ENCODE assay signal across 21 cellular contexts in genomic region chr4:95317124-95317820, GRCh38.
DNase-seq lines count a peak whose midpoint lies in the region; ATAC-seq and TF ChIP-seq lines count a peak whose summit lies in the region.
"Had no signal": no experiment of that assay in that cellular context is flagged by ENCODE, and none has a peak within 500 bp of the region (broad histone marks: within the 10 kb centered on the region; RNA-seq: fewer than 3 reads in every experiment).

No MANE protein-coding gene starts in this region.

- H3K4me1 Mint-ChIP-seq in GM23338: peaks cover 9% of the 10 kb centered on the region
- H3K4me1 Mint-ChIP-seq in nephron progenitor cell: peaks cover 19% of the 10 kb centered on the region
- H3K4me1 Mint-ChIP-seq: activated naive CD4-positive, alpha-beta T cell treated with anti-CD3 and anti-CD28 coated beads, Interleukin-2, amount 50 U/mL, for 24 hours; stimulated activated naive B cell treated with anti-CD40 and anti-IgM and Interleukin-4, amounts not matched to agents 10 μg/mL and 1 μg/mL and 100 μg/mL, for 72 hours had no signal

- no peaks in the 10 kb centered on the region for H3K4me1 ChIP-seq in GM23338 (ENCODE audit: insufficient read depth)
- H3K4me1 ChIP-seq: body of pancreas had no signal

- H3K9me2 ChIP-seq in GM23338 (ENCODE audit: insufficient read depth): no peaks in the 10 kb centered on the region

- POLR2A ChIA-PET in GM10248 (lab: Yijun Ruan, JAX): no interaction called here

- no peaks in the 10 kb centered on the region for H3K27me3 ChIP-seq in GM23338 (ENCODE audit: insufficient read depth)
- H3K27me3 ChIP-seq: body of pancreas, esophagus muscularis mucosa, tibial nerve had no signal

- no peaks in the 10 kb centered on the region for H3K36me3 ChIP-seq in GM23338 (ENCODE audit: insufficient read depth)
- H3K36me3 ChIP-seq: esophagus muscularis mucosa, tibial nerve had no signal

- TF ChIP-seq CTCF in GM23338 (conservative IDR thresholded peaks at IDR 0.05; ENCODE audit: low read depth in 2 of 2) (no peak), nephron progenitor cell (IDR thresholded peaks at IDR 0.05) (no peak), GM10248 (IDR thresholded peaks at IDR 0.05; ENCODE audit: control extremely low read depth, extremely low read depth, low read depth, missing control alignments) (no peak)

- peak overlapping the region; percentile 91 for H2AFZ ChIP-seq in GM23338

- H3K36me3 Mint-ChIP-seq in GM23338 (ENCODE audit: low read depth) (no peaks in the 10 kb centered on the region), nephron progenitor cell (ENCODE audit: low read depth) (no peaks in the 10 kb centered on the region)
- H3K36me3 Mint-ChIP-seq: activated naive CD4-positive, alpha-beta T cell treated with anti-CD3 and anti-CD28 coated beads, Interleukin-2, amount 50 U/mL, for 24 hours; stimulated activated naive B cell treated with anti-CD40 and anti-IgM and Interleukin-4, amounts not matched to agents 10 μg/mL and 1 μg/mL and 100 μg/mL, for 72 hours had no signal

- peak; percentile 44; the same call in 2 of the 3 replicates for ATAC-seq in GM23338
- ATAC-seq in HG03571 (IDR thresholded peaks at IDR 0.05; ENCODE audit: unreplicated experiment): no peak
- ATAC-seq: activated T-cell treated with anti-CD3 and anti-CD28 coated beads, Interleukin-2, amount 50 U/mL, for 72 hours; body of pancreas; left lobe of liver; stimulated activated naive B cell treated with anti-CD40 and anti-IgM and Interleukin-4, amounts not matched to agents 10 μg/mL and 1 μg/mL and 100 μg/mL, for 72 hours had no signal

- no peak overlapping the region for H3K27ac Mint-ChIP-seq in GM23338
- peak overlapping the region; percentile 68 for H3K27ac Mint-ChIP-seq in nephron progenitor cell
- H3K27ac Mint-ChIP-seq: activated naive CD4-positive, alpha-beta T cell treated with anti-CD3 and anti-CD28 coated beads, Interleukin-2, amount 50 U/mL, for 24 hours; activated T-cell treated with anti-CD3 and anti-CD28 coated beads, Interleukin-2, amount 50 U/mL, for 72 hours; stimulated activated naive B cell treated with anti-CD40 and anti-IgM and Interleukin-4, amounts not matched to agents 10 μg/mL and 1 μg/mL and 100 μg/mL, for 72 hours had no signal

- H3F3A ChIP-seq in GM23338 (replicated peaks; ENCODE audit: low read depth): no peaks in the 10 kb centered on the region

- H4K20me1 ChIP-seq in GM23338 (replicated peaks; ENCODE audit: insufficient read depth): no peaks in the 10 kb centered on the region

- CTCF ChIA-PET in GM10248 (lab: Yijun Ruan, JAX): interaction anchor here (2.0 kb wide), 1 partner anchor 10 kb away, joined by 6 read pairs; no protein-coding TSS in a partner anchor

- H3K4me3 ChIP-seq in GM23338: no peak overlapping the region
- H3K4me3 ChIP-seq: body of pancreas, esophagus muscularis mucosa, SK-N-MC, tibial nerve had no signal

- H3K27me3 Mint-ChIP-seq in GM23338 (ENCODE audit: insufficient read depth, low read depth, poor library complexity) (no peaks in the 10 kb centered on the region), nephron progenitor cell (ENCODE audit: low read depth, poor library complexity) (no peaks in the 10 kb centered on the region)
- H3K27me3 Mint-ChIP-seq: stimulated activated naive B cell treated with anti-CD40 and anti-IgM and Interleukin-4, amounts not matched to agents 10 μg/mL and 1 μg/mL and 100 μg/mL, for 72 hours had no signal

- H3K4me3 Mint-ChIP-seq in GM23338: no peak overlapping the region
- H3K4me3 Mint-ChIP-seq in nephron progenitor cell: no peak overlapping the region
- H3K4me3 Mint-ChIP-seq: activated naive CD4-positive, alpha-beta T cell treated with anti-CD3 and anti-CD28 coated beads, Interleukin-2, amount 50 U/mL, for 24 hours; activated T-cell treated with anti-CD3 and anti-CD28 coated beads, Interleukin-2, amount 50 U/mL, for 72 hours; stimulated activated naive B cell treated with anti-CD40 and anti-IgM and Interleukin-4, amounts not matched to agents 10 μg/mL and 1 μg/mL and 100 μg/mL, for 72 hours had no signal

- no peaks in the 10 kb centered on the region for H3K9me3 Mint-ChIP-seq in GM23338
- H3K9me3 Mint-ChIP-seq in nephron progenitor cell: no peaks in the 10 kb centered on the region
- H3K9me3 Mint-ChIP-seq: activated naive CD4-positive, alpha-beta T cell treated with anti-CD3 and anti-CD28 coated beads, Interleukin-2, amount 50 U/mL, for 24 hours; activated T-cell treated with anti-CD3 and anti-CD28 coated beads, Interleukin-2, amount 50 U/mL, for 72 hours; stimulated activated naive B cell treated with anti-CD40 and anti-IgM and Interleukin-4, amounts not matched to agents 10 μg/mL and 1 μg/mL and 100 μg/mL, for 72 hours had no signal

- H3K79me2 ChIP-seq in GM23338 (replicated peaks; ENCODE audit: insufficient read depth): no peaks in the 10 kb centered on the region

- H3K4me2 ChIP-seq in GM23338: no peak overlapping the region
- H3K4me2 ChIP-seq: KMS-11 had no signal

- no peak overlapping the region for H3K27ac ChIP-seq in GM23338 (ENCODE audit: low read depth)
- H3K27ac ChIP-seq: body of pancreas, esophagus muscularis mucosa, KMS-11, SK-N-MC, tibial nerve had no signal

- DNase-seq in GM23338 (ENCODE audit: low spot score) (peak; percentile 3), NCI-H2227 (lab: John Stamatoyannopoulos, UW; ENCODE audit: unreplicated experiment) (peak; percentile 31), dermis blood vessel endothelial cell (peak; percentile 1), nephron progenitor cell (no peak), GM10248 (ENCODE audit: extremely low spot score) (no peak)
- DNase-seq in effector CD8-positive, alpha-beta T cell (lab: John Stamatoyannopoulos, UW): no peak
- DNase-seq: activated CD4-positive, CD25-positive, alpha-beta regulatory T cell treated with anti-CD3 and anti-CD28 coated beads, Interleukin-2, amount 50 U/mL, for 72 hours; activated CD8-positive, alpha-beta memory T cell treated with anti-CD3 and anti-CD28 coated beads for 24 hours; activated T-cell treated with anti-CD3 and anti-CD28 coated beads, Interleukin-2, amount 50 U/mL, for 72 hours; body of pancreas; EL; NCI-H2081 treated with DMSO at 0.1 percent for 48 hours; stimulated activated naive B cell treated with anti-CD40 and anti-IgM and Interleukin-4, amounts not matched to agents 10 μg/mL and 1 μg/mL and 100 μg/mL, for 72 hours; T1000 had no signal

TF ChIP-seq in GM23338, 12 proteins besides CTCF, POLR2A, EP300 and RAD21 (continues in another document):
- TF ChIP-seq JUNB (IDR thresholded peaks at IDR 0.05; ENCODE audit: unreplicated experiment): no peak
- no peak for TF ChIP-seq EZH2phosphoT487 (IDR thresholded peaks at IDR 0.05; ENCODE audit: unreplicated experiment)
- TF ChIP-seq CREB1 (CRISPR knock-in tag; IDR thresholded peaks at IDR 0.05; ENCODE audit: low read depth): no peak
- TF ChIP-seq STAT1 (IDR thresholded peaks at IDR 0.05; ENCODE audit: unreplicated experiment): no peak

Comparison
In these comparisons a context has a peak if more than half of its experiments do, and no peak if none do; other contexts are left out.
1. DNase-seq: peak in GM23338 (single experiment), NCI-H2227 (single experiment) and dermis blood vessel endothelial cell (single experiment); none in nephron progenitor cell (single experiment), GM10248 (single experiment) and effector CD8-positive, alpha-beta T cell (single experiment).